Comparison of ENCODE assay signal across 1 cellular context in genomic region chr4:135564090-135564489, GRCh38.
TF ChIP-seq lines count a peak whose summit lies in the region.

No MANE protein-coding gene starts in this region.

TF ChIP-seq in GM23338, 12 proteins besides CTCF, POLR2A, EP300 and RAD21 (continued from another document):
- no peak for TF ChIP-seq REST (IDR thresholded peaks at IDR 0.05; ENCODE audit: unreplicated experiment)
